13 cellular contexts compared by ENCODE assay signal in genomic region chr5:95778713-95779426, GRCh38. TPM values are rescaled to one million over a fixed set of nuclear protein-coding genes. Genes with fewer than 3 reads are reported as not detected.
A peak's percentile ranks its signal among the peaks of the same experiment; 100 is the strongest.
DNase-seq lines count a peak whose midpoint lies in the region; ATAC-seq and TF ChIP-seq lines count a peak whose summit lies in the region.
"Had no signal": no experiment of that assay in that cellular context is flagged by ENCODE, and none has a peak within 500 bp of the region (broad histone marks: within the 10 kb centered on the region; RNA-seq: fewer than 3 reads in every experiment).

No MANE protein-coding gene starts in this region.

- no peaks in the 10 kb centered on the region for H3K27me3 Mint-ChIP-seq in activated naive CD8-positive, alpha-beta T cell treated with anti-CD3 and anti-CD28 coated beads, Interleukin-2, amount 10 ng/mL, durations not matched to agents 7 days and 5 days
- no peaks in the 10 kb centered on the region for H3K27me3 Mint-ChIP-seq in activated naive CD8-positive, alpha-beta T cell treated with anti-CD3 and anti-CD28 coated beads, Interleukin-2, amount 50 U/mL, for 24 hours
- no peaks in the 10 kb centered on the region for H3K27me3 Mint-ChIP-seq in natural killer cell (ENCODE audit: low read depth in 2 of 2)
- H3K27me3 Mint-ChIP-seq: naive thymus-derived CD8-positive, alpha-beta T cell; type B pancreatic cell had no signal

- H3K27ac Mint-ChIP-seq in activated naive CD8-positive, alpha-beta T cell treated with anti-CD3 and anti-CD28 coated beads, Interleukin-2, amount 10 ng/mL, durations not matched to agents 7 days and 5 days = peak overlapping the region; percentile 59
- no peak overlapping the region for H3K27ac Mint-ChIP-seq in activated naive CD8-positive, alpha-beta T cell treated with anti-CD3 and anti-CD28 coated beads, Interleukin-2, amount 50 U/mL, for 24 hours
- peak overlapping the region; percentile 82 to 89 for H3K27ac Mint-ChIP-seq in natural killer cell
- H3K27ac Mint-ChIP-seq: type B pancreatic cell had no signal

- ATAC-seq in activated naive CD8-positive, alpha-beta T cell treated with anti-CD3 and anti-CD28 coated beads, Interleukin-2, amount 10 ng/mL, durations not matched to agents 7 days and 5 days (ENCODE audit: low read depth) = peak; percentile 48
- ATAC-seq in activated naive CD8-positive, alpha-beta T cell treated with anti-CD3 and anti-CD28 coated beads, Interleukin-2, amount 50 U/mL, for 24 hours = no peak
- ATAC-seq in natural killer cell = peak; percentile 53 to 62 (median 61)
- ATAC-seq: naive thymus-derived CD8-positive, alpha-beta T cell had no signal

- no peak for TF ChIP-seq EP300 in transverse colon (IDR thresholded peaks at IDR 0.05; ENCODE audit: low read depth)

- H3K27me3 ChIP-seq in transverse colon = no peaks in the 10 kb centered on the region

- peaks cover 21% of the 10 kb centered on the region for H3K4me1 Mint-ChIP-seq in activated naive CD8-positive, alpha-beta T cell treated with anti-CD3 and anti-CD28 coated beads, Interleukin-2, amount 10 ng/mL, durations not matched to agents 7 days and 5 days
- H3K4me1 Mint-ChIP-seq in activated naive CD8-positive, alpha-beta T cell treated with anti-CD3 and anti-CD28 coated beads, Interleukin-2, amount 50 U/mL, for 24 hours = peaks cover 4% of the 10 kb centered on the region
- H3K4me1 Mint-ChIP-seq in natural killer cell = peaks cover 30 to 31% of the 10 kb centered on the region in 2 donors

- no peaks in the 10 kb centered on the region for H3K36me3 Mint-ChIP-seq in activated naive CD8-positive, alpha-beta T cell treated with anti-CD3 and anti-CD28 coated beads, Interleukin-2, amount 10 ng/mL, durations not matched to agents 7 days and 5 days
- H3K36me3 Mint-ChIP-seq in activated naive CD8-positive, alpha-beta T cell treated with anti-CD3 and anti-CD28 coated beads, Interleukin-2, amount 50 U/mL, for 24 hours (ENCODE audit: low read depth) = no peaks in the 10 kb centered on the region
- no peaks in the 10 kb centered on the region for H3K36me3 Mint-ChIP-seq in natural killer cell
- H3K36me3 Mint-ChIP-seq: naive thymus-derived CD8-positive, alpha-beta T cell had no signal

- no peak for TF ChIP-seq POLR2A in transverse colon (IDR thresholded peaks at IDR 0.05)

- POLR2A ChIA-PET in activated naive CD8-positive, alpha-beta T cell treated with anti-CD3 and anti-CD28 coated beads, Interleukin-2, amount 10 ng/mL, durations not matched to agents 7 days and 5 days (lab: Charles Lee) = interaction anchor here (0.9 to 1.5 kb wide), 4 partner anchors 11 to 68 kb away, joined by 3 to 10 read pairs (median 4); partner anchors contain the start of gene RHOBTB3

- H3K27ac ChIP-seq in coronary artery = peak overlapping the region; percentile 6 to 50
- H3K27ac ChIP-seq in transverse colon = peak overlapping the region in 3 of 4 donors; percentile 5 to 58 (median 44)

- H3K4me3 ChIP-seq in coronary artery = no peak overlapping the region
- H3K4me3 ChIP-seq in transverse colon = no peak overlapping the region

- no peaks in the 10 kb centered on the region for H3K36me3 ChIP-seq in transverse colon

- H3K4me3 Mint-ChIP-seq in activated naive CD8-positive, alpha-beta T cell treated with anti-CD3 and anti-CD28 coated beads, Interleukin-2, amount 10 ng/mL, durations not matched to agents 7 days and 5 days = peak overlapping the region; percentile 29
- no peak overlapping the region for H3K4me3 Mint-ChIP-seq in activated naive CD8-positive, alpha-beta T cell treated with anti-CD3 and anti-CD28 coated beads, Interleukin-2, amount 50 U/mL, for 24 hours
- peak overlapping the region; percentile 66 for H3K4me3 Mint-ChIP-seq in natural killer cell
- H3K4me3 Mint-ChIP-seq: type B pancreatic cell had no signal

- in situ Hi-C loops in transverse colon (cut with MboI; ENCODE audit: low pct_ligation_motif_present in 1 of 4, low pct_unique_long_range_greater_than_20kb in 1 of 4, low sequenced_read_pairs in 3 of 4) (loop anchor here in 2 of 4 donors (5.0 kb wide), 2 partner anchors 68 to 112 kb away; no protein-coding TSS in a partner anchor), GM13976 (cut with MboI; ENCODE audit: low sequenced_read_pairs, unreplicated experiment) (loop anchor here (10.0 kb wide), 1 partner anchor 114 kb away; no protein-coding TSS in a partner anchor)

- H3K4me1 ChIP-seq in transverse colon = peaks cover 0 to 13% (median 2%) of the 10 kb centered on the region in 4 donors

- no peak for DNase-seq in activated naive CD8-positive, alpha-beta T cell treated with anti-CD3 and anti-CD28 coated beads, Interleukin-2, amount 10 ng/mL, durations not matched to agents 7 days and 5 days
- DNase-seq in activated naive CD8-positive, alpha-beta T cell treated with anti-CD3 and anti-CD28 coated beads, Interleukin-2, amount 50 U/mL, for 24 hours = no peak
- DNase-seq in coronary artery (ENCODE audit: low spot score) (no peak), natural killer cell (no peak), transverse colon (no peak), T-helper 9 cell (no peak), NCI-H146 (lab: John Stamatoyannopoulos, UW) (no peak), GM13976 (ENCODE audit: low spot score) (no peak)
- DNase-seq: amygdala; naive thymus-derived CD8-positive, alpha-beta T cell; NCI-H2081; SHP77 had no signal

- no peaks in the 10 kb centered on the region for H3K9me3 ChIP-seq in transverse colon

- 45 to 75% methylated on average over 2 to 7 of the region's 7 CpGs for WGBS in transverse colon (ENCODE audit: low coverage in 1 of 2), 2 donors

- intact Hi-C loops in natural killer cell (cut with micrococcal nuclease) (no loop called here), transverse colon (cut with DNase I; ENCODE audit: low total_unique reads) (loop anchor here (10.0 kb wide), 1 partner anchor 114 kb away; no protein-coding TSS in a partner anchor)

- no peak for TF ChIP-seq CTCF in coronary artery (IDR thresholded peaks at IDR 0.05)
- TF ChIP-seq CTCF in natural killer cell (IDR thresholded peaks at IDR 0.05) = no peak
- TF ChIP-seq CTCF in transverse colon (IDR thresholded peaks at IDR 0.05) = no peak
- no peak for TF ChIP-seq CTCF in GM13976 (IDR thresholded peaks at IDR 0.05; ENCODE audit: borderline replicate concordance, control extremely low read depth, extremely low read depth, insufficient read depth, missing control alignments)

- no peaks in the 10 kb centered on the region for H3K9me3 Mint-ChIP-seq in activated naive CD8-positive, alpha-beta T cell treated with anti-CD3 and anti-CD28 coated beads, Interleukin-2, amount 10 ng/mL, durations not matched to agents 7 days and 5 days
- no peaks in the 10 kb centered on the region for H3K9me3 Mint-ChIP-seq in activated naive CD8-positive, alpha-beta T cell treated with anti-CD3 and anti-CD28 coated beads, Interleukin-2, amount 50 U/mL, for 24 hours
- no peaks in the 10 kb centered on the region for H3K9me3 Mint-ChIP-seq in natural killer cell
- H3K9me3 Mint-ChIP-seq: naive thymus-derived CD8-positive, alpha-beta T cell; type B pancreatic cell had no signal

RNA-seq across cellular contexts. Expression of gene GLRX, which starts 43.7 kb away (rescaled TPM):
- total RNA-seq in activated naive CD8-positive, alpha-beta T cell treated with anti-CD3 and anti-CD28 coated beads, Interleukin-2, amount 10 ng/mL, durations not matched to agents 7 days and 5 days = 10 to 100 TPM; 70.6 to 72.9 TPM
- total RNA-seq in natural killer cell = 100 to 1,000 TPM in 1 of 3 donors, 10 to 100 TPM in 2; 59.2 to 102 (median 62.5) TPM
- 100 to 1,000 TPM in 1 of 4 donors, 10 to 100 TPM in 3; 50.5 to 112 (median 64.4) TPM for total RNA-seq in transverse colon

RNA-seq across cellular contexts. Expression of gene RHOBTB3, which starts 47.7 kb away (rescaled TPM):
- total RNA-seq in activated naive CD8-positive, alpha-beta T cell treated with anti-CD3 and anti-CD28 coated beads, Interleukin-2, amount 10 ng/mL, durations not matched to agents 7 days and 5 days = under 1 TPM; 0.06 to 0.61 TPM
- total RNA-seq in natural killer cell (10 to 100 TPM; 46.5 to 55.1 (median 46.5) TPM), transverse colon (100 to 1,000 TPM in 1 of 4 donors, 10 to 100 TPM in 3; 53.0 to 143 (median 84.2) TPM)

Comparison
In these comparisons a context has a peak if more than half of its experiments do, and no peak if none do; other contexts are left out.
1. RNA of gene RHOBTB3, which starts 47.7 kb away (total RNA-seq): 53.0 to 143 TPM in transverse colon and 46.5 to 55.1 TPM in natural killer cell; 0.06 to 0.61 TPM in activated naive CD8-positive, alpha-beta T cell treated with anti-CD3 and anti-CD28 coated beads, Interleukin-2, amount 10 ng/mL, durations not matched to agents 7 days and 5 days; every median in the first group is over 10 times any median in the second.